11 cellular contexts compared by ENCODE assay signal in the genomic region with DNA sequence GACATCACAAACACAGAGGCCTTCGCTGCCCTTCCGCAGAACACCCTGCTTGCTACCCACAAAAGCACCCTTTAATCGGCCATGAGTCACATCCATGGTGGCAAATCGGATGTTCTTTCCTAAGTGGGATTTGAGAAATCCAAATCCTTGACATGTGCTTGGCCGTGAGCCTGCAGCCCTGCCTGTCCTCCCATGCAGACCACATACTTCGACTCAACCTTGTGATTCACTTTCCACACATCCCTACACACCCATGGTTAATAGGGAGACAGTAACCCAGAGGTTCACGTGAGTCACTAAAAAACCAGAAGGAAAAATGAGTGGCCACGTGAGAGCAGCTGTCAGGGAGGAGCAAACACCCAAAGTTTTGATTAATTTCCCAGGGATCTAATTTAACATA. TPM values are rescaled to one million over a fixed set of nuclear protein-coding genes. Genes with fewer than 3 reads are reported as not detected.
DNase-seq lines count a peak whose midpoint lies in the region; ATAC-seq, FAIRE-seq and TF ChIP-seq lines count a peak whose summit lies in the region.
"Had no signal": no experiment of that assay in that cellular context is flagged by ENCODE, and none has a peak within 500 bp of the region (broad histone marks: within the 10 kb centered on the region; RNA-seq: fewer than 3 reads in every experiment).

No MANE protein-coding gene starts in this region.

- no peaks in the 10 kb centered on the region for H3K27me3 ChIP-seq in Caco-2 (replicated peaks; ENCODE audit: control insufficient read depth, insufficient read depth, low read length)

- no TSS peak for BruUV-seq in Caco-2 (replicated peaks; lab: Mats Ljungman, UMichigan)

- peak overlapping the region; percentile 93 for H3K27ac ChIP-seq in RWPE1

- H3K4me1 Mint-ChIP-seq in osteocyte (ENCODE audit: unreplicated experiment) (peaks cover 36% of the 10 kb centered on the region), Caco-2 (ENCODE audit: low read depth, unreplicated experiment) (no peaks in the 10 kb centered on the region)
- no peaks in the 10 kb centered on the region for H3K4me1 Mint-ChIP-seq in stimulated activated naive CD8-positive, alpha-beta T cell treated with anti-CD3 and anti-CD28 coated beads, Interleukin-15, amount 100 ng/mL, for 72 hours

- H3K4me3 Mint-ChIP-seq in osteocyte (ENCODE audit: unreplicated experiment) (peak overlapping the region; percentile 30), Caco-2 (ENCODE audit: unreplicated experiment) (no peak overlapping the region)
- H3K4me3 Mint-ChIP-seq in stimulated activated naive CD8-positive, alpha-beta T cell treated with anti-CD3 and anti-CD28 coated beads, Interleukin-15, amount 100 ng/mL, for 72 hours: no peak overlapping the region

- H3K36me3 ChIP-seq in Caco-2 (ENCODE audit: control insufficient read depth, insufficient read depth, low read length): no peaks in the 10 kb centered on the region

- POLR2A ChIA-PET in RWPE1 (lab: Yijun Ruan, JAX; ENCODE audit: low non-redundant PET): no interaction called here
- POLR2A ChIA-PET in Caco-2 (lab: Charles Lee): no interaction called here

- H3K27me3 Mint-ChIP-seq in osteocyte (ENCODE audit: unreplicated experiment) (no peaks in the 10 kb centered on the region), Caco-2 (ENCODE audit: insufficient read depth, unreplicated experiment) (peaks cover 10% of the 10 kb centered on the region)
- no peaks in the 10 kb centered on the region for H3K27me3 Mint-ChIP-seq in stimulated activated naive CD8-positive, alpha-beta T cell treated with anti-CD3 and anti-CD28 coated beads, Interleukin-15, amount 100 ng/mL, for 72 hours

- H3K4me3 ChIP-seq in Caco-2 (ENCODE audit: low read depth, low read length): no peak overlapping the region

- no peaks in the 10 kb centered on the region for H3K9me3 ChIP-seq in Caco-2

- FAIRE-seq in HTR-8/SVneo (lab: Jason Lieb, UNC): no peak
- FAIRE-seq: islet of Langerhans had no signal

- H3K4me1 ChIP-seq in Caco-2: no peaks in the 10 kb centered on the region

- ATAC-seq in esophagus mucosa: peak; percentile 92
- ATAC-seq in stimulated activated naive CD8-positive, alpha-beta T cell treated with anti-CD3 and anti-CD28 coated beads, Interleukin-15, amount 100 ng/mL, for 72 hours: no peak

- intact Hi-C loops in Caco-2 (cut with micrococcal nuclease; ENCODE audit: unreplicated experiment): no loop called here

- no peak for TF ChIP-seq CTCF in RWPE1 (conservative IDR thresholded peaks at IDR 0.05; ENCODE audit: low read depth)
- TF ChIP-seq CTCF in osteocyte (IDR thresholded peaks at IDR 0.05): no peak
- no peak for TF ChIP-seq CTCF in Caco-2 (IDR thresholded peaks at IDR 0.05; ENCODE audit: insufficient read depth in 1 of 2, low read depth in 1 of 2, low read length in 1 of 2, severe bottlenecking in 1 of 2, unreplicated experiment in 1 of 2)

- H3K9me3 Mint-ChIP-seq in osteocyte (ENCODE audit: unreplicated experiment) (no peaks in the 10 kb centered on the region), Caco-2 (ENCODE audit: unreplicated experiment) (no peaks in the 10 kb centered on the region)
- no peaks in the 10 kb centered on the region for H3K9me3 Mint-ChIP-seq in stimulated activated naive CD8-positive, alpha-beta T cell treated with anti-CD3 and anti-CD28 coated beads, Interleukin-15, amount 100 ng/mL, for 72 hours

- H3K27ac Mint-ChIP-seq in osteocyte (ENCODE audit: unreplicated experiment) (peak overlapping the region; percentile 91), Caco-2 (ENCODE audit: unreplicated experiment) (no peak overlapping the region)
- H3K27ac Mint-ChIP-seq in stimulated activated naive CD8-positive, alpha-beta T cell treated with anti-CD3 and anti-CD28 coated beads, Interleukin-15, amount 100 ng/mL, for 72 hours: peak overlapping the region in 1 of 2 donors; percentile 19

- peaks cover 11% of the 10 kb centered on the region for H3K36me3 Mint-ChIP-seq in osteocyte (ENCODE audit: unreplicated experiment)
- no peaks in the 10 kb centered on the region for H3K36me3 Mint-ChIP-seq in Caco-2 (ENCODE audit: insufficient read depth, unreplicated experiment)

- DNase-seq in Daoy (ENCODE audit: low read depth): peak; percentile 93
- DNase-seq in RWPE1 (ENCODE audit: low spot score): peak; percentile 94
- DNase-seq in osteocyte (ENCODE audit: extremely low spot score, unreplicated experiment): no peak
- DNase-seq in stimulated activated naive CD8-positive, alpha-beta T cell treated with anti-CD3 and anti-CD28 coated beads, Interleukin-15, amount 100 ng/mL, for 72 hours: no peak
- no peak for DNase-seq in Caco-2
- no peak for DNase-seq in HTR-8/SVneo (ENCODE audit: insufficient read length, low spot score)
- no peak for DNase-seq in SKM-1 treated with dmso at 0.1 percent for 144 hours (lab: John Stamatoyannopoulos, UW; ENCODE audit: unreplicated experiment)
- DNase-seq: activated T-cell treated with anti-CD3 and anti-CD28 coated beads, Interleukin-2, amount 50 U/mL, for 1 hour; NCI-H1105 had no signal

- CTCF ChIA-PET in RWPE1 (lab: Yijun Ruan, JAX): no interaction called here
- CTCF ChIA-PET in Caco-2 (lab: Charles Lee): no interaction called here

RNA-seq across cellular contexts. Expression of a gene that starts 19.4 kb away (rescaled TPM):
- 0.34 and 0.86 TPM in 2 replicates for total RNA-seq in Daoy (2014; rRNA removed; shearing (Covaris generic))
- total RNA-seq in esophagus mucosa (0.88 TPM), osteocyte (2.5 and 3.6 TPM in 2 replicates), Caco-2 (2022) (0.20 and 0.39 TPM in 2 replicates)

RNA-seq across cellular contexts. Expression of a gene that starts 59.9 kb away (rescaled TPM):
- total RNA-seq in Daoy (2014; rRNA removed; shearing (Covaris generic)): 5.5 and 6.7 TPM in 2 replicates
- 17.1 TPM for total RNA-seq in esophagus mucosa
- total RNA-seq in osteocyte: 89.9 and 102 TPM in 2 replicates
- 5.5 and 5.6 TPM in 2 replicates for total RNA-seq in Caco-2 (2022)

Comparison
In these comparisons a context has a peak if more than half of its experiments do, and no peak if none do; other contexts are left out.
1. DNase-seq: peak in Daoy (single experiment) and RWPE1 (single experiment); none in osteocyte (single experiment), stimulated activated naive CD8-positive, alpha-beta T cell treated with anti-CD3 and anti-CD28 coated beads, Interleukin-15, amount 100 ng/mL, for 72 hours (0 of 2), Caco-2 (0 of 2), HTR-8/SVneo (single experiment) and SKM-1 treated with dmso at 0.1 percent for 144 hours (single experiment).